ENCODE assay signal across 1 cellular context in genomic region chr21:31310750-31311149, GRCh38.
TF ChIP-seq lines count a peak whose summit lies in the region.

No MANE protein-coding gene starts in this region.

TF ChIP-seq in GM23338, 12 proteins besides CTCF, POLR2A, EP300 and RAD21 (continued from another document):
- TF ChIP-seq ETS1 (IDR thresholded peaks at IDR 0.05), result no peak
- TF ChIP-seq POLR2AphosphoS5 (IDR thresholded peaks at IDR 0.05; ENCODE audit: low read depth), result no peak
- TF ChIP-seq JUNB (IDR thresholded peaks at IDR 0.05; ENCODE audit: unreplicated experiment), result no peak
- TF ChIP-seq REST (IDR thresholded peaks at IDR 0.05; ENCODE audit: unreplicated experiment), result no peak
- no peak for TF ChIP-seq ZNF114 (CRISPR knock-in tag; IDR thresholded peaks at IDR 0.05)
